In genomic region chr3:138625707-138626365, GRCh38 we compare ENCODE assay signal across 14 cellular contexts. TPM values are rescaled to one million over a fixed set of nuclear protein-coding genes. Genes with fewer than 3 reads are reported as not detected.
DNase-seq lines count a peak whose midpoint lies in the region; ATAC-seq and TF ChIP-seq lines count a peak whose summit lies in the region.
"Had no signal": no experiment of that assay in that cellular context is flagged by ENCODE, and none has a peak within 500 bp of the region (broad histone marks: within the 10 kb centered on the region; RNA-seq: fewer than 3 reads in every experiment).

No MANE protein-coding gene starts in this region.

- DNase-seq in activated naive CD8-positive, alpha-beta T cell treated with anti-CD3 and anti-CD28 coated beads, Interleukin-2, amount 50 U/mL, for 24 hours: no peak
- no peak for DNase-seq in activated naive CD8-positive, alpha-beta T cell treated with anti-CD3 and anti-CD28 coated beads for 36 hours
- DNase-seq in adipocyte (ENCODE audit: low read depth) (peak; percentile 25), fibroblast of pulmonary artery (ENCODE audit: low read depth) (peak; percentile 38), NCI-H2029 treated with DMSO at 0.1 percent for 48 hours (lab: John Stamatoyannopoulos, UW) (no peak), NCI-H187 treated with DMSO at 0.1 percent for 48 hours (lab: John Stamatoyannopoulos, UW) (no peak), posterior cingulate gyrus (no peak)
- DNase-seq: activated naive CD4-positive, alpha-beta T cell treated with anti-CD3 and anti-CD28 coated beads, Interleukin-2, amount 10 ng/mL, durations not matched to agents 7 days and 5 days; erythroblast; NCI-H2029 had no signal

- no peaks in the 10 kb centered on the region for H3K4me1 ChIP-seq in adipocyte (ENCODE audit: control insufficient read depth, insufficient read depth, low read length)
- H3K4me1 ChIP-seq: SJSA1 had no signal

- no peaks in the 10 kb centered on the region for H3K36me3 ChIP-seq in adipocyte (ENCODE audit: control insufficient read depth, insufficient read depth, low read length, severe bottlenecking)

- no peaks in the 10 kb centered on the region for H3K36me3 Mint-ChIP-seq in activated naive CD8-positive, alpha-beta T cell treated with anti-CD3 and anti-CD28 coated beads, Interleukin-2, amount 50 U/mL, for 24 hours (ENCODE audit: low read depth)
- H3K36me3 Mint-ChIP-seq in activated naive CD8-positive, alpha-beta T cell treated with anti-CD3 and anti-CD28 coated beads for 36 hours: no peaks in the 10 kb centered on the region
- H3K36me3 Mint-ChIP-seq: activated naive CD4-positive, alpha-beta T cell treated with anti-CD3 and anti-CD28 coated beads, Interleukin-2, amount 10 ng/mL, durations not matched to agents 7 days and 5 days had no signal

- no peak overlapping the region for H3K4me3 Mint-ChIP-seq in activated naive CD8-positive, alpha-beta T cell treated with anti-CD3 and anti-CD28 coated beads, Interleukin-2, amount 50 U/mL, for 24 hours
- no peak overlapping the region for H3K4me3 Mint-ChIP-seq in activated naive CD8-positive, alpha-beta T cell treated with anti-CD3 and anti-CD28 coated beads for 36 hours
- H3K4me3 Mint-ChIP-seq: activated naive CD4-positive, alpha-beta T cell treated with anti-CD3 and anti-CD28 coated beads, Interleukin-2, amount 10 ng/mL, durations not matched to agents 7 days and 5 days; memory B cell; stimulated activated naive CD8-positive, alpha-beta T cell treated with anti-CD3 and anti-CD28 coated beads, Interleukin-15, Interleukin-2, amounts not matched to agents 100 ng/mL and 50 ng/mL, for 24 hours had no signal

- H3K27ac Mint-ChIP-seq in activated naive CD8-positive, alpha-beta T cell treated with anti-CD3 and anti-CD28 coated beads, Interleukin-2, amount 50 U/mL, for 24 hours: no peak overlapping the region
- H3K27ac Mint-ChIP-seq in activated naive CD8-positive, alpha-beta T cell treated with anti-CD3 and anti-CD28 coated beads for 36 hours: no peak overlapping the region
- H3K27ac Mint-ChIP-seq: activated naive CD4-positive, alpha-beta T cell treated with anti-CD3 and anti-CD28 coated beads, Interleukin-2, amount 10 ng/mL, durations not matched to agents 7 days and 5 days; memory B cell; stimulated activated naive CD8-positive, alpha-beta T cell treated with anti-CD3 and anti-CD28 coated beads, Interleukin-15, Interleukin-2, amounts not matched to agents 100 ng/mL and 50 ng/mL, for 24 hours had no signal

- no peak overlapping the region for H3K4me3 ChIP-seq in adipocyte (ENCODE audit: low read length)
- H3K4me3 ChIP-seq in fibroblast of pulmonary artery (replicated peaks; ENCODE audit: low read depth, low read length): no peak overlapping the region
- H3K4me3 ChIP-seq: SJSA1 had no signal

- intact Hi-C loops in posterior cingulate gyrus (cut with DNase I): no loop called here

- no peaks in the 10 kb centered on the region for H3K27me3 Mint-ChIP-seq in activated naive CD8-positive, alpha-beta T cell treated with anti-CD3 and anti-CD28 coated beads, Interleukin-2, amount 50 U/mL, for 24 hours
- H3K27me3 Mint-ChIP-seq in activated naive CD8-positive, alpha-beta T cell treated with anti-CD3 and anti-CD28 coated beads for 36 hours: no peaks in the 10 kb centered on the region
- H3K27me3 Mint-ChIP-seq: activated naive CD4-positive, alpha-beta T cell treated with anti-CD3 and anti-CD28 coated beads, Interleukin-2, amount 10 ng/mL, durations not matched to agents 7 days and 5 days; memory B cell; stimulated activated naive CD8-positive, alpha-beta T cell treated with anti-CD3 and anti-CD28 coated beads, Interleukin-15, Interleukin-2, amounts not matched to agents 100 ng/mL and 50 ng/mL, for 24 hours had no signal

- H3K4me1 Mint-ChIP-seq in activated naive CD8-positive, alpha-beta T cell treated with anti-CD3 and anti-CD28 coated beads, Interleukin-2, amount 50 U/mL, for 24 hours: peaks cover 8% of the 10 kb centered on the region
- peaks cover 4% of the 10 kb centered on the region for H3K4me1 Mint-ChIP-seq in activated naive CD8-positive, alpha-beta T cell treated with anti-CD3 and anti-CD28 coated beads for 36 hours
- H3K4me1 Mint-ChIP-seq: memory B cell had no signal

- H3K9ac ChIP-seq in adipocyte (ENCODE audit: low read length): no peak overlapping the region

- no peak for TF ChIP-seq CTCF in fibroblast of pulmonary artery (IDR thresholded peaks at IDR 0.05; ENCODE audit: low read length, missing control alignments)

- no peaks in the 10 kb centered on the region for H3K9me3 ChIP-seq in adipocyte (ENCODE audit: control insufficient read depth, low read length)
- H3K9me3 ChIP-seq: SJSA1 had no signal

- ATAC-seq in activated naive CD8-positive, alpha-beta T cell treated with anti-CD3 and anti-CD28 coated beads, Interleukin-2, amount 50 U/mL, for 24 hours: peak; percentile 49
- no peak for ATAC-seq in GM18517 (IDR thresholded peaks at IDR 0.05; ENCODE audit: unreplicated experiment)

- H3K27me3 ChIP-seq in adipocyte (replicated peaks; ENCODE audit: control insufficient read depth, insufficient read depth, low read length): no peaks in the 10 kb centered on the region
- H3K27me3 ChIP-seq: SJSA1 had no signal

- H3K9me3 Mint-ChIP-seq in activated naive CD8-positive, alpha-beta T cell treated with anti-CD3 and anti-CD28 coated beads, Interleukin-2, amount 50 U/mL, for 24 hours: no peaks in the 10 kb centered on the region
- H3K9me3 Mint-ChIP-seq in activated naive CD8-positive, alpha-beta T cell treated with anti-CD3 and anti-CD28 coated beads for 36 hours: no peaks in the 10 kb centered on the region
- H3K9me3 Mint-ChIP-seq: activated naive CD4-positive, alpha-beta T cell treated with anti-CD3 and anti-CD28 coated beads, Interleukin-2, amount 10 ng/mL, durations not matched to agents 7 days and 5 days; memory B cell; stimulated activated naive CD8-positive, alpha-beta T cell treated with anti-CD3 and anti-CD28 coated beads, Interleukin-15, Interleukin-2, amounts not matched to agents 100 ng/mL and 50 ng/mL, for 24 hours had no signal

RNA-seq across cellular contexts. Expression of gene FAIM, which starts 17.3 kb away (rescaled TPM):
- 1 to 10 TPM; 7.9 to 8.3 TPM for total RNA-seq in activated naive CD8-positive, alpha-beta T cell treated with anti-CD3 and anti-CD28 coated beads for 36 hours

RNA-seq across cellular contexts. Expression of gene CEP70, which starts 31.8 kb away (rescaled TPM):
- 10 to 100 TPM in 1 of 2 experiments, 1 to 10 TPM in 1; 10.0 to 11.2 TPM for total RNA-seq in activated naive CD8-positive, alpha-beta T cell treated with anti-CD3 and anti-CD28 coated beads for 36 hours

Comparison
In these comparisons a context has a peak if more than half of its experiments do, and no peak if none do; other contexts are left out.
1. DNase-seq: peak in adipocyte (single experiment) and fibroblast of pulmonary artery (single experiment); none in activated naive CD8-positive, alpha-beta T cell treated with anti-CD3 and anti-CD28 coated beads, Interleukin-2, amount 50 U/mL, for 24 hours (single experiment), activated naive CD8-positive, alpha-beta T cell treated with anti-CD3 and anti-CD28 coated beads for 36 hours (single experiment), NCI-H2029 treated with DMSO at 0.1 percent for 48 hours (single experiment), NCI-H187 treated with DMSO at 0.1 percent for 48 hours (single experiment) and posterior cingulate gyrus (0 of 10).